25 cellular contexts compared by ENCODE assay signal in genomic region chr7:143351060-143351459, GRCh38. TPM values are rescaled to one million over a fixed set of nuclear protein-coding genes. Genes with fewer than 3 reads are reported as not detected.
"Had no signal": no experiment of that assay in that cellular context is flagged by ENCODE, and none has a peak within 500 bp of the region (broad histone marks: within the 10 kb centered on the region; RNA-seq: fewer than 3 reads in every experiment).

No MANE protein-coding gene starts in this region.

- H3K27me3 ChIP-seq: gastrocnemius medialis had no signal

- ATAC-seq: activated T-cell treated with anti-CD3 and anti-CD28 coated beads, Interleukin-2, amount 50 U/mL, for 72 hours; gastrocnemius medialis; heart right ventricle; left cardiac atrium; lower lobe of right lung; psoas muscle; right cardiac atrium; stimulated activated naive CD8-positive, alpha-beta T cell treated with anti-CD3 and anti-CD28 coated beads, Interleukin-15, amount 100 ng/mL, for 72 hours had no signal

- H3K36me3 ChIP-seq: cardiac muscle cell, heart right ventricle, lower lobe of right lung, WERI-Rb-1 had no signal

- DNase-seq: activated CD4-positive, alpha-beta T cell treated with anti-CD3 and anti-CD28 coated beads for 1 hour; activated CD8-positive, alpha-beta memory T cell treated with anti-CD3 and anti-CD28 coated beads for 24 hours; activated CD8-positive, alpha-beta memory T cell treated with anti-CD3 and anti-CD28 coated beads, Interleukin-2, amount 50 U/mL, for 48 hours; activated effector memory CD4-positive, alpha-beta T cell treated with anti-CD3 and anti-CD28 coated beads, Interleukin-2, amount 50 U/mL, for 16 hours; activated T-cell treated with anti-CD3 and anti-CD28 coated beads, Interleukin-2, amount 50 U/mL, for 72 hours; amniotic stem cell; endodermal cell; gastrocnemius medialis; heart right ventricle; immature natural killer cell; left cardiac atrium; lower lobe of right lung; psoas muscle; right cardiac atrium; stimulated activated CD4-positive, alpha-beta T cell treated with anti-CD3 and anti-CD28 coated beads, Interleukin-15, amount 100 ng/mL, for 24 hours; stimulated activated CD4-positive, alpha-beta T cell treated with anti-CD3 and anti-CD28 coated beads, Interleukin-2, amount 100 ng/mL, for 48 hours; stimulated activated naive CD8-positive, alpha-beta T cell treated with anti-CD3 and anti-CD28 coated beads, Interleukin-15, amount 100 ng/mL, for 72 hours; trophoblast cell; WERI-Rb-1 had no signal

- H3K4me1 ChIP-seq: gastrocnemius medialis, heart right ventricle, lower lobe of right lung, psoas muscle had no signal

- H3K27ac ChIP-seq: cardiac muscle cell, epithelial cell of prostate, gastrocnemius medialis, heart right ventricle, lower lobe of right lung, psoas muscle, skin epidermis, WERI-Rb-1 had no signal

- H3K4me3 ChIP-seq: cardiac muscle cell, gastrocnemius medialis, heart right ventricle, lower lobe of right lung, psoas muscle, skin epidermis had no signal

- H3K9me3 ChIP-seq: gastrocnemius medialis, heart right ventricle, lower lobe of right lung, psoas muscle had no signal

RNA-seq across cellular contexts. Expression of gene FAM131B, which starts 11.5 kb away (rescaled TPM):
- total RNA-seq: SK-MEL-5 had no signal

RNA-seq across cellular contexts. Expression of gene CLCN1, which starts 35.1 kb away (rescaled TPM):
- total RNA-seq: cardiac muscle cell; heart right ventricle; left cardiac atrium; lower lobe of right lung; right cardiac atrium; SK-MEL-5; T-helper 2 cell treated with Interferon-gamma antibody and Interleukin-4, amounts not matched to agents 100 ng/mL and 5 ng/mL, for 36 hours; temporal lobe had no signal

RNA-seq across cellular contexts. Expression of gene EPHA1, which starts 57.6 kb away (rescaled TPM):
- total RNA-seq: gastrocnemius medialis, SK-MEL-5 had no signal
